7 cellular contexts compared by ENCODE assay signal in genomic region chr4:30842142-30842541, GRCh38.
"Had no signal": no experiment of that assay in that cellular context is flagged by ENCODE, and none has a peak within 500 bp of the region (broad histone marks: within the 10 kb centered on the region; RNA-seq: fewer than 3 reads in every experiment).

No MANE protein-coding gene starts in this region.

- H3K4me2 ChIP-seq: GM23338, KMS-11 had no signal

- H3K27ac ChIP-seq: KMS-11 had no signal

- H3K36me3 ChIP-seq: HAP-1 had no signal

- ATAC-seq: GM23338 had no signal

- H3K9ac ChIP-seq: KMS-11 had no signal

- H3K9me3 ChIP-seq: HAP-1 had no signal

- H2AFZ ChIP-seq: GM23338 had no signal

- FAIRE-seq: HTR-8/SVneo had no signal

- DNase-seq: H7, Karpas-422, KBM-7 had no signal

- H3K4me3 ChIP-seq: GM23338, HAP-1 had no signal
